ENCODE assay signal across 8 cellular contexts in genomic region chr10:22317121-22317370, GRCh38. TPM values are rescaled to one million over a fixed set of nuclear protein-coding genes. Genes with fewer than 3 reads are reported as not detected.
DNase-seq lines count a peak whose midpoint lies in the region; ATAC-seq and TF ChIP-seq lines count a peak whose summit lies in the region.

No MANE protein-coding gene starts in this region.

- H3K27ac Mint-ChIP-seq in progenitor cell of endocrine pancreas = peak overlapping the region; percentile 88

- DNase-seq in GM12864 (ENCODE audit: low read depth) (no peak), epithelial cell of prostate (ENCODE audit: low read depth, low spot score) (no peak), progenitor cell of endocrine pancreas (ENCODE audit: low spot score, unreplicated experiment) (no peak), putamen (ENCODE audit: low spot score) (no peak), left colon (no peak)

- no peaks in the 10 kb centered on the region; the same call in 1 of the 2 replicates for H4K20me1 ChIP-seq in OCI-LY3 (ENCODE audit: insufficient read depth, low read length)

- no peaks in the 10 kb centered on the region for H3K36me3 ChIP-seq in OCI-LY3 (replicated peaks; ENCODE audit: low read depth, low read length)

- peak overlapping the region; percentile 78 for H3K4me3 Mint-ChIP-seq in progenitor cell of endocrine pancreas (ENCODE audit: low read depth)

- ATAC-seq in HG02763 (IDR thresholded peaks at IDR 0.05; ENCODE audit: unreplicated experiment) (no peak), GM21528 (IDR thresholded peaks at IDR 0.05; ENCODE audit: low FRiP score, unreplicated experiment) (no peak), left colon (no peak)

- peak overlapping the region; percentile 91 for H3K4me2 ChIP-seq in OCI-LY3 (ENCODE audit: low read length)

- peaks cover 21% of the 10 kb centered on the region for H3K4me1 ChIP-seq in OCI-LY3 (ENCODE audit: low read length)

- H3K9me3 ChIP-seq in OCI-LY3 (ENCODE audit: insufficient read depth, low read length) = no peaks in the 10 kb centered on the region

- TF ChIP-seq CTCF in GM12864 (IDR thresholded peaks at IDR 0.05; ENCODE audit: low read depth, low read length, missing control alignments) = no peak
- no peak for TF ChIP-seq CTCF in OCI-LY3 (IDR thresholded peaks at IDR 0.05; ENCODE audit: low read depth, low read length)
- no peak for TF ChIP-seq CTCF in progenitor cell of endocrine pancreas (IDR thresholded peaks at IDR 0.05; ENCODE audit: unreplicated experiment)

- H3K36me3 Mint-ChIP-seq in progenitor cell of endocrine pancreas (ENCODE audit: insufficient read depth) = no peaks in the 10 kb centered on the region

- peaks cover 53% of the 10 kb centered on the region for H3K27me3 Mint-ChIP-seq in progenitor cell of endocrine pancreas

- H3K79me2 ChIP-seq in OCI-LY3 (ENCODE audit: low read length) = peaks cover 9% of the 10 kb centered on the region

- intact Hi-C loops in left colon (cut with DNase I, micrococcal nuclease) = loop anchor here in 1 of 2 donors (5.0 to 10.0 kb wide), 2 partner anchors 90 to 312 kb away; partner anchors contain the start of gene DNAJC1

- peaks cover 12% of the 10 kb centered on the region for H3K27me3 ChIP-seq in OCI-LY3 (ENCODE audit: low read depth, low read length)

- H3K27ac ChIP-seq in OCI-LY3 (ENCODE audit: low read length) (peak overlapping the region; percentile 76), epithelial cell of prostate (peak overlapping the region; percentile 83)

- peak overlapping the region; percentile 81 for H3K4me3 ChIP-seq in GM12864 (ENCODE audit: low read depth, low read length)
- peak overlapping the region; percentile 97 for H3K4me3 ChIP-seq in OCI-LY3 (ENCODE audit: low read length)

- no peak overlapping the region for H2AFZ ChIP-seq in OCI-LY3 (ENCODE audit: low read depth, low read length)

- peaks cover 16% of the 10 kb centered on the region for H3K4me1 Mint-ChIP-seq in progenitor cell of endocrine pancreas (ENCODE audit: low read depth)

- H3K9me3 Mint-ChIP-seq in progenitor cell of endocrine pancreas (ENCODE audit: low read depth) = no peaks in the 10 kb centered on the region

- peak overlapping the region; percentile 93 for H3K9ac ChIP-seq in OCI-LY3 (ENCODE audit: low read length)

RNA-seq across cellular contexts. Expression of gene COMMD3, which starts 0.9 kb away (rescaled TPM):
- 48.5 and 48.8 TPM in 2 replicates for total RNA-seq in progenitor cell of endocrine pancreas
- 10 to 100 TPM; 38.4 to 50.0 TPM for total RNA-seq in left colon

RNA-seq across cellular contexts. Expression of gene BMI1, which starts 3.9 kb away (rescaled TPM):
- total RNA-seq in progenitor cell of endocrine pancreas (62.1 and 64.3 TPM in 2 replicates), left colon (10 to 100 TPM; 19.7 to 29.6 TPM)

RNA-seq across cellular contexts. Expression of gene SPAG6, which starts 28.2 kb away (rescaled TPM):
- total RNA-seq in progenitor cell of endocrine pancreas (8.5 and 8.9 TPM in 2 replicates), left colon (not detected)
